In genomic region chr15:65181582-65182353, GRCh38 we compare ENCODE assay signal across 10 cellular contexts. TPM values are rescaled to one million over a fixed set of nuclear protein-coding genes. Genes with fewer than 3 reads are reported as not detected.
DNase-seq lines count a peak whose midpoint lies in the region; ATAC-seq, FAIRE-seq and TF ChIP-seq lines count a peak whose summit lies in the region.
"Not testable (repeated sequence)": the region's sequence is repeated elsewhere in the genome, so short reads cannot be mapped to it uniquely, and the experiment has no call there.
"Had no signal": no experiment of that assay in that cellular context is flagged by ENCODE, and none has a peak within 500 bp of the region (broad histone marks: within the 10 kb centered on the region; RNA-seq: fewer than 3 reads in every experiment).

No MANE protein-coding gene starts in this region.

- TF ChIP-seq POLR2A in HepG2 (IDR thresholded peaks at IDR 0.05; ENCODE audit: insufficient read depth in 1 of 2, low read depth in 2 of 2, low read length in 2 of 2) = not testable (repeated sequence)

- H3K27me3 ChIP-seq in HepG2 (ENCODE audit: control insufficient read depth in 1 of 2, insufficient read depth in 2 of 2, low read length in 2 of 2) = not testable (repeated sequence)

- DNase-seq in activated T-helper 2 cell treated with anti-CD3 and anti-CD28 coated beads, Interferon-gamma antibody, Interleukin-2, Interleukin-4, amounts not matched to agents 10 μg/mL and 5 μg/mL and 100 μg/mL, durations not matched to agents 14 hours and 24 hours and 36 hours (ENCODE audit: low spot score); HepG2 (ENCODE audit: low spot score); nephron progenitor cell; stimulated activated effector memory CD8-positive, alpha-beta T cell treated with anti-CD3 and anti-CD28 coated beads, Interleukin-12 subunit alpha, Interleukin-12 subunit beta, amount 100 ng/mL, for 72 hours (ENCODE audit: low spot score in 2 of 2): not testable (repeated sequence)

- peaks cover 30% of the 10 kb centered on the region for H3K4me1 Mint-ChIP-seq in activated T-helper 2 cell treated with anti-CD3 and anti-CD28 coated beads, Interferon-gamma antibody, Interleukin-2, Interleukin-4, amounts not matched to agents 10 μg/mL and 5 μg/mL and 100 μg/mL, durations not matched to agents 14 hours and 24 hours and 36 hours (ENCODE audit: low read depth)
- H3K4me1 Mint-ChIP-seq in brain (peaks cover 46% of the 10 kb centered on the region), nephron progenitor cell (peaks cover 32% of the 10 kb centered on the region)
- peaks cover 12% of the 10 kb centered on the region for H3K4me1 Mint-ChIP-seq in stimulated activated effector memory CD8-positive, alpha-beta T cell treated with anti-CD3 and anti-CD28 coated beads, Interleukin-12 subunit alpha, Interleukin-12 subunit beta, amount 100 ng/mL, for 72 hours

- H3K36me3 ChIP-seq in HEK293 (ENCODE audit: control insufficient read depth in 2 of 2, insufficient read depth in 1 of 2, low read length in 2 of 2) = peaks cover 13 to 30% of the 10 kb centered on the region in 2 experiments
- H3K36me3 ChIP-seq in HepG2 (replicated peaks in 1 of 2; ENCODE audit: control insufficient read depth in 1 of 2, insufficient read depth in 2 of 2, low read length in 2 of 2) = peaks cover 1 to 39% of the 10 kb centered on the region in 2 experiments; a peak in 2 of 5 replicates

- peaks cover 52% of the 10 kb centered on the region for H3K79me2 ChIP-seq in HepG2 (ENCODE audit: insufficient read depth, low read length)

- not testable (repeated sequence) for ATAC-seq in HepG2; stimulated activated effector memory CD8-positive, alpha-beta T cell treated with anti-CD3 and anti-CD28 coated beads, Interleukin-12 subunit alpha, Interleukin-12 subunit beta, amount 100 ng/mL, for 72 hours

- not testable (repeated sequence) for H3K4me3 ChIP-seq in HEK293 (ENCODE audit: low read depth, low read length); HepG2 (replicated peaks in 1 of 3; ENCODE audit: insufficient read depth in 1 of 3, low read depth in 2 of 3, low read length in 3 of 3)

- WGBS in HepG2 (ENCODE audit: low lambda C conversion rate) = 96% methylated on average over 15 of the region's 15 CpGs

- CTCF ChIA-PET in HEK293 (lab: Yijun Ruan, JAX) = interaction anchor here (0.6 to 1.4 kb wide), 4 partner anchors 89 to 122 kb away, joined by 3 to 6 read pairs (median 3); no protein-coding TSS in a partner anchor
- CTCF ChIA-PET in HepG2 (lab: Yijun Ruan, JAX; ENCODE audit: low intra/inter-chr PET ratio, low total read pairs) = not testable (repeated sequence)

- not testable (repeated sequence) for H3K4me1 ChIP-seq in HEK293 (ENCODE audit: control insufficient read depth, insufficient read depth, low read length)
- peaks cover 46% of the 10 kb centered on the region for H3K4me1 ChIP-seq in HepG2 (ENCODE audit: insufficient read depth, low read length)

- H3K27me3 Mint-ChIP-seq in activated T-helper 2 cell treated with anti-CD3 and anti-CD28 coated beads, Interferon-gamma antibody, Interleukin-2, Interleukin-4, amounts not matched to agents 10 μg/mL and 5 μg/mL and 100 μg/mL, durations not matched to agents 14 hours and 24 hours and 36 hours (ENCODE audit: low read depth); brain; nephron progenitor cell (ENCODE audit: low read depth, poor library complexity): not testable (repeated sequence)

- BruUV-seq in HepG2 (replicated peaks; lab: Mats Ljungman, UMichigan) = not testable (repeated sequence)

- not testable (repeated sequence) for TF ChIP-seq RAD21 in HepG2 (CRISPR knock-in tag; IDR thresholded peaks at IDR 0.05)

- peaks cover 37% of the 10 kb centered on the region for H3K36me3 Mint-ChIP-seq in activated T-helper 2 cell treated with anti-CD3 and anti-CD28 coated beads, Interferon-gamma antibody, Interleukin-2, Interleukin-4, amounts not matched to agents 10 μg/mL and 5 μg/mL and 100 μg/mL, durations not matched to agents 14 hours and 24 hours and 36 hours (ENCODE audit: low read depth)
- H3K36me3 Mint-ChIP-seq in brain (peaks cover 39% of the 10 kb centered on the region), nephron progenitor cell (ENCODE audit: low read depth) (peaks cover 41% of the 10 kb centered on the region)
- peaks cover 82% of the 10 kb centered on the region for H3K36me3 Mint-ChIP-seq in stimulated activated effector memory CD8-positive, alpha-beta T cell treated with anti-CD3 and anti-CD28 coated beads, Interleukin-12 subunit alpha, Interleukin-12 subunit beta, amount 100 ng/mL, for 72 hours

- not testable (repeated sequence) for H3K27ac Mint-ChIP-seq in activated T-helper 2 cell treated with anti-CD3 and anti-CD28 coated beads, Interferon-gamma antibody, Interleukin-2, Interleukin-4, amounts not matched to agents 10 μg/mL and 5 μg/mL and 100 μg/mL, durations not matched to agents 14 hours and 24 hours and 36 hours; nephron progenitor cell
- H3K27ac Mint-ChIP-seq in brain = peak overlapping the region in 1 of 5 experiments; percentile 36
- peak overlapping the region; percentile 50 for H3K27ac Mint-ChIP-seq in stimulated activated effector memory CD8-positive, alpha-beta T cell treated with anti-CD3 and anti-CD28 coated beads, Interleukin-12 subunit alpha, Interleukin-12 subunit beta, amount 100 ng/mL, for 72 hours

- not testable (repeated sequence) for H2AFZ ChIP-seq in HepG2 (ENCODE audit: low read length)

- not testable (repeated sequence) for H3K9me3 ChIP-seq in HEK293 (ENCODE audit: control insufficient read depth, insufficient read depth, low read depth, low read length); HepG2 (ENCODE audit: low read length)

- H3K27ac ChIP-seq in HEK293 (ENCODE audit: extremely low read depth, low read depth, low read length); HepG2 (ENCODE audit: extremely low read length, insufficient read depth, low read length): not testable (repeated sequence)
- H3K27ac ChIP-seq in VCaP = peak overlapping the region; percentile 96; the same call in 1 of the 2 replicates

- not testable (repeated sequence) for TF ChIP-seq EP300 in HepG2 (IDR thresholded peaks at IDR 0.05; ENCODE audit: low read depth in 2 of 2, low read length in 2 of 2); HepG2 (CRISPR knock-in tag; IDR thresholded peaks at IDR 0.05; ENCODE audit: borderline replicate concordance)

- not testable (repeated sequence) for TF ChIP-seq CTCF in HEK293 (tag by site-specific recombination; IDR thresholded peaks at IDR 0.05); VCaP (conservative IDR thresholded peaks at IDR 0.05); brain (conservative IDR thresholded peaks at IDR 0.05); HepG2 (CRISPR knock-in tag; IDR thresholded peaks at IDR 0.05); nephron progenitor cell (IDR thresholded peaks at IDR 0.05)

- H3K9ac ChIP-seq in HepG2 (ENCODE audit: insufficient read depth, low read depth, low read length) = not testable (repeated sequence)

- intact Hi-C loops in activated T-helper 2 cell treated with anti-CD3 and anti-CD28 coated beads, Interferon-gamma antibody, Interleukin-2, Interleukin-4, amounts not matched to agents 10 μg/mL and 5 μg/mL and 100 μg/mL, durations not matched to agents 14 hours and 24 hours and 36 hours (cut with micrococcal nuclease) = loop anchor here (5.0 kb wide), 1 partner anchor 479 kb away; no protein-coding TSS in a partner anchor
- intact Hi-C loops in HepG2 (cut with micrococcal nuclease; ENCODE audit: unreplicated experiment) = loop anchor here (10.0 kb wide), 2 partner anchors 147 to 203 kb away; no protein-coding TSS in a partner anchor

- in situ Hi-C loops in HepG2 (cut with HindIII; ENCODE audit: extremely low pct_ligation_motif_present, low pct_unique_long_range_greater_than_20kb) = loop anchor here (10.0 kb wide), 1 partner anchor 203 kb away; no protein-coding TSS in a partner anchor

- H3K4me3 Mint-ChIP-seq in activated T-helper 2 cell treated with anti-CD3 and anti-CD28 coated beads, Interferon-gamma antibody, Interleukin-2, Interleukin-4, amounts not matched to agents 10 μg/mL and 5 μg/mL and 100 μg/mL, durations not matched to agents 14 hours and 24 hours and 36 hours (ENCODE audit: low read depth) = peak overlapping the region; percentile 8
- peak overlapping the region in 4 of 5 experiments; percentile 63 to 83 (median 66) for H3K4me3 Mint-ChIP-seq in brain
- peak overlapping the region; percentile 25 for H3K4me3 Mint-ChIP-seq in nephron progenitor cell
- not testable (repeated sequence) for H3K4me3 Mint-ChIP-seq in stimulated activated effector memory CD8-positive, alpha-beta T cell treated with anti-CD3 and anti-CD28 coated beads, Interleukin-12 subunit alpha, Interleukin-12 subunit beta, amount 100 ng/mL, for 72 hours

- peak overlapping the region; percentile 80; the same call in 1 of the 2 replicates for H3K4me2 ChIP-seq in HepG2 (ENCODE audit: low read depth, low read length)

- not testable (repeated sequence) for H3K9me3 Mint-ChIP-seq in activated T-helper 2 cell treated with anti-CD3 and anti-CD28 coated beads, Interferon-gamma antibody, Interleukin-2, Interleukin-4, amounts not matched to agents 10 μg/mL and 5 μg/mL and 100 μg/mL, durations not matched to agents 14 hours and 24 hours and 36 hours; brain; nephron progenitor cell; stimulated activated effector memory CD8-positive, alpha-beta T cell treated with anti-CD3 and anti-CD28 coated beads, Interleukin-12 subunit alpha, Interleukin-12 subunit beta, amount 100 ng/mL, for 72 hours

- not testable (repeated sequence) for FAIRE-seq in HepG2 (lab: Jason Lieb, UNC)

- POLR2A ChIA-PET in HEK293 (lab: Yijun Ruan, JAX) = interaction anchor here (0.5 to 0.6 kb wide), 2 partner anchors 92 to 115 kb away, joined by 3 to 4 read pairs; no protein-coding TSS in a partner anchor
- POLR2A ChIA-PET in HepG2 (lab: Yijun Ruan, JAX) = interaction anchor here (0.6 to 2.2 kb wide), 2 partner anchors 89 to 118 kb away, joined by 3 to 10 read pairs; no protein-coding TSS in a partner anchor

- H4K20me1 ChIP-seq in HepG2 (ENCODE audit: insufficient read depth, low read length) = not testable (repeated sequence)

RNA-seq across cellular contexts. Expression of gene CLPX, which starts 3.4 kb away (rescaled TPM):
- 53.5 and 59.2 TPM in 2 replicates for total RNA-seq in activated T-helper 2 cell treated with anti-CD3 and anti-CD28 coated beads, Interferon-gamma antibody, Interleukin-2, Interleukin-4, amounts not matched to agents 10 μg/mL and 5 μg/mL and 100 μg/mL, durations not matched to agents 14 hours and 24 hours and 36 hours
- polyA plus RNA-seq in brain (ENCODE audit: insufficient read depth, low read depth, low replicate concordance) (13.0 TPM), HepG2 (2011; rRNA removed) (26.9 and 33.9 TPM in 2 replicates)
- 61.3 and 100 TPM in 2 replicates for total RNA-seq in HepG2 (2016; rRNA removed; fragmentation: Illumina TruSeq; extraction: Trizol)
- 12.9 and 13.1 TPM in 2 replicates for total RNA-seq in HepG2 (2016; cell fraction: cytosol; rRNA removed; fragmentation: Illumina TruSeq; extraction: Trizol; ENCODE audit: low read depth)
- total RNA-seq in HepG2 (2016; cell fraction: insoluble cytoplasmic fraction; rRNA removed; fragmentation: Illumina TruSeq; extraction: Trizol) = 63.2 and 98.2 TPM in 2 replicates
- total RNA-seq in HepG2 (2016; cell fraction: membrane; rRNA removed; fragmentation: Illumina TruSeq; extraction: Trizol) = 20.9 and 25.4 TPM in 2 replicates
- 31.7 and 36.9 TPM in 2 replicates for total RNA-seq in HepG2 (2016; cell fraction: nucleus; rRNA removed; fragmentation: Illumina TruSeq; extraction: Trizol)
- polyA plus RNA-seq in HepG2 (2011; cell fraction: cytosol; rRNA removed) = 16.3 and 18.6 TPM in 2 replicates
- 19.7 and 22.9 TPM in 2 replicates for polyA plus RNA-seq in HepG2 (2011; cell fraction: nucleus; rRNA removed)
- polyA plus RNA-seq in HepG2 (2012) = 42.1 and 52.0 TPM in 2 replicates
- polyA plus RNA-seq in HepG2 (2016; cell fraction: cytosol; fragmentation: Illumina TruSeq; extraction: Trizol; ENCODE audit: low read depth) = 4.3 and 5.1 TPM in 2 replicates
- polyA plus RNA-seq in HepG2 (2016; cell fraction: insoluble cytoplasmic fraction; fragmentation: Illumina TruSeq; extraction: Trizol; ENCODE audit: low read depth) = 67.6 and 69.7 TPM in 2 replicates
- polyA plus RNA-seq in HepG2 (2016; cell fraction: membrane; fragmentation: Illumina TruSeq; extraction: Trizol; ENCODE audit: low read depth) = 8.5 and 9.1 TPM in 2 replicates
- 28.6 and 29.4 TPM in 2 replicates for polyA plus RNA-seq in HepG2 (2016; cell fraction: nucleus; fragmentation: Illumina TruSeq; extraction: Trizol; ENCODE audit: insufficient read depth, low read depth)
- 11.6 and 14.2 TPM in 2 replicates for polyA minus RNA-seq in HepG2 (2011; rRNA and poly(A)+ RNA removed; ENCODE audit: low replicate concordance)
- 36.0 and 47.6 TPM in 2 replicates for polyA minus RNA-seq in HepG2 (2011; cell fraction: cytosol; rRNA and poly(A)+ RNA removed)
- polyA minus RNA-seq in HepG2 (2011; cell fraction: nucleus; rRNA and poly(A)+ RNA removed) = 61.9 and 76.2 TPM in 2 replicates

RNA-seq across cellular contexts. Expression of gene CILP, which starts 29.5 kb away (rescaled TPM):
- 0.05 TPM in 1 of 2 replicates, not detected in the other for total RNA-seq in activated T-helper 2 cell treated with anti-CD3 and anti-CD28 coated beads, Interferon-gamma antibody, Interleukin-2, Interleukin-4, amounts not matched to agents 10 μg/mL and 5 μg/mL and 100 μg/mL, durations not matched to agents 14 hours and 24 hours and 36 hours
- not detected for polyA plus RNA-seq in brain (ENCODE audit: insufficient read depth, low read depth, low replicate concordance)
- not detected in 2 replicates for total RNA-seq in HepG2 (2016; rRNA removed; fragmentation: Illumina TruSeq; extraction: Trizol)
- not detected in 2 replicates for total RNA-seq in HepG2 (2016; cell fraction: cytosol; rRNA removed; fragmentation: Illumina TruSeq; extraction: Trizol; ENCODE audit: low read depth)
- not detected in 2 replicates for total RNA-seq in HepG2 (2016; cell fraction: insoluble cytoplasmic fraction; rRNA removed; fragmentation: Illumina TruSeq; extraction: Trizol)
- not detected in 2 replicates for total RNA-seq in HepG2 (2016; cell fraction: membrane; rRNA removed; fragmentation: Illumina TruSeq; extraction: Trizol)
- total RNA-seq in HepG2 (2016; cell fraction: nucleus; rRNA removed; fragmentation: Illumina TruSeq; extraction: Trizol) = not detected in 2 replicates
- polyA plus RNA-seq in HepG2 (2011; rRNA removed) = 0.03 and 0.08 TPM in 2 replicates
- 0.01 and 0.04 TPM in 2 replicates for polyA plus RNA-seq in HepG2 (2011; cell fraction: cytosol; rRNA removed)
- polyA plus RNA-seq in HepG2 (2011; cell fraction: nucleus; rRNA removed) = 0.05 and 0.16 TPM in 2 replicates
- polyA plus RNA-seq in HepG2 (2012) = 0.04 TPM in 1 of 2 replicates, not detected in the other
- polyA plus RNA-seq in HepG2 (2016; cell fraction: cytosol; fragmentation: Illumina TruSeq; extraction: Trizol; ENCODE audit: low read depth) = not detected in 2 replicates
- not detected in 2 replicates for polyA plus RNA-seq in HepG2 (2016; cell fraction: insoluble cytoplasmic fraction; fragmentation: Illumina TruSeq; extraction: Trizol; ENCODE audit: low read depth)
- not detected in 2 replicates for polyA plus RNA-seq in HepG2 (2016; cell fraction: membrane; fragmentation: Illumina TruSeq; extraction: Trizol; ENCODE audit: low read depth)
- 0.12 TPM in 1 of 2 replicates, not detected in the other for polyA plus RNA-seq in HepG2 (2016; cell fraction: nucleus; fragmentation: Illumina TruSeq; extraction: Trizol; ENCODE audit: insufficient read depth, low read depth)
- polyA minus RNA-seq in HepG2 (2011; rRNA and poly(A)+ RNA removed; ENCODE audit: low replicate concordance) = 0.02 and 0.06 TPM in 2 replicates
- not detected in 2 replicates for polyA minus RNA-seq in HepG2 (2011; cell fraction: cytosol; rRNA and poly(A)+ RNA removed)
- polyA minus RNA-seq in HepG2 (2011; cell fraction: nucleus; rRNA and poly(A)+ RNA removed) = 0.13 TPM in 1 of 2 replicates, not detected in the other
- total RNA-seq: Daoy, H7, PC-3 had no signal

RNA-seq across cellular contexts. Expression of gene PDCD7, which starts 48.2 kb away (rescaled TPM):
- total RNA-seq in activated T-helper 2 cell treated with anti-CD3 and anti-CD28 coated beads, Interferon-gamma antibody, Interleukin-2, Interleukin-4, amounts not matched to agents 10 μg/mL and 5 μg/mL and 100 μg/mL, durations not matched to agents 14 hours and 24 hours and 36 hours = 51.9 and 68.4 TPM in 2 replicates
- 12.8 TPM for polyA plus RNA-seq in brain (ENCODE audit: insufficient read depth, low read depth, low replicate concordance)
- 14.7 and 15.8 TPM in 2 replicates for total RNA-seq in HepG2 (2016; rRNA removed; fragmentation: Illumina TruSeq; extraction: Trizol)
- 6.2 and 7.6 TPM in 2 replicates for total RNA-seq in HepG2 (2016; cell fraction: cytosol; rRNA removed; fragmentation: Illumina TruSeq; extraction: Trizol; ENCODE audit: low read depth)
- total RNA-seq in HepG2 (2016; cell fraction: insoluble cytoplasmic fraction; rRNA removed; fragmentation: Illumina TruSeq; extraction: Trizol) = 14.8 and 14.9 TPM in 2 replicates
- 13.2 and 16.8 TPM in 2 replicates for total RNA-seq in HepG2 (2016; cell fraction: membrane; rRNA removed; fragmentation: Illumina TruSeq; extraction: Trizol)
- total RNA-seq in HepG2 (2016; cell fraction: nucleus; rRNA removed; fragmentation: Illumina TruSeq; extraction: Trizol) = 8.6 and 11.3 TPM in 2 replicates
- 10.1 TPM in 2 replicates for polyA plus RNA-seq in HepG2 (2011; rRNA removed)
- 7.2 and 9.0 TPM in 2 replicates for polyA plus RNA-seq in HepG2 (2011; cell fraction: cytosol; rRNA removed)
- polyA plus RNA-seq in HepG2 (2011; cell fraction: nucleus; rRNA removed) = 5.6 and 6.4 TPM in 2 replicates
- 9.2 and 10.7 TPM in 2 replicates for polyA plus RNA-seq in HepG2 (2012)
- polyA plus RNA-seq in HepG2 (2016; cell fraction: cytosol; fragmentation: Illumina TruSeq; extraction: Trizol; ENCODE audit: low read depth) = 3.5 and 4.1 TPM in 2 replicates
- polyA plus RNA-seq in HepG2 (2016; cell fraction: insoluble cytoplasmic fraction; fragmentation: Illumina TruSeq; extraction: Trizol; ENCODE audit: low read depth) = 18.0 and 18.1 TPM in 2 replicates
- 8.2 and 10.3 TPM in 2 replicates for polyA plus RNA-seq in HepG2 (2016; cell fraction: membrane; fragmentation: Illumina TruSeq; extraction: Trizol; ENCODE audit: low read depth)
- 14.1 and 14.4 TPM in 2 replicates for polyA plus RNA-seq in HepG2 (2016; cell fraction: nucleus; fragmentation: Illumina TruSeq; extraction: Trizol; ENCODE audit: insufficient read depth, low read depth)
- 12.6 and 19.5 TPM in 2 replicates for polyA minus RNA-seq in HepG2 (2011; rRNA and poly(A)+ RNA removed; ENCODE audit: low replicate concordance)
- polyA minus RNA-seq in HepG2 (2011; cell fraction: cytosol; rRNA and poly(A)+ RNA removed) = 12.3 and 15.5 TPM in 2 replicates
- polyA minus RNA-seq in HepG2 (2011; cell fraction: nucleus; rRNA and poly(A)+ RNA removed) = 11.6 and 14.3 TPM in 2 replicates
